ENCODE assay signal across 1 cellular context in genomic region chr12:53725824-53726223, GRCh38.
TF ChIP-seq lines count a peak whose summit lies in the region.

No MANE protein-coding gene starts in this region.

TF ChIP-seq in GM12878, 131 proteins besides CTCF, POLR2A, EP300 and RAD21:
- TF ChIP-seq CHD4 (IDR thresholded peaks at IDR 0.05) (no peak), HDAC2 (IDR thresholded peaks at IDR 0.05) (no peak), IRF4 (IDR thresholded peaks at IDR 0.05; ENCODE audit: low read depth, low read length) (no peak), ZSCAN29 (IDR thresholded peaks at IDR 0.05) (no peak), EED (IDR thresholded peaks at IDR 0.05; ENCODE audit: low read depth) (no peak), SMAD1 (IDR thresholded peaks at IDR 0.05; ENCODE audit: low read depth, partially characterized antibody) (no peak), POLR2AphosphoS2 (IDR thresholded peaks at IDR 0.05; ENCODE audit: low read depth, low read length) (no peak), MYB (IDR thresholded peaks at IDR 0.05; ENCODE audit: borderline replicate concordance, low read depth, low read length) (no peak), SPI1 (IDR thresholded peaks at IDR 0.05; ENCODE audit: borderline replicate concordance, insufficient read depth, low read depth, low read length) (no peak), POU2F2 (IDR thresholded peaks at IDR 0.05; ENCODE audit: borderline replicate concordance, low read depth, low read length) (no peak), MLLT1 (IDR thresholded peaks at IDR 0.05) (no peak), SMAD5 (IDR thresholded peaks at IDR 0.05; ENCODE audit: low read depth) (no peak), JUND (IDR thresholded peaks at IDR 0.05; ENCODE audit: low read depth, low read length) (no peak), ETV6 (conservative IDR thresholded peaks at IDR 0.05 in 1 of 2, IDR thresholded peaks at IDR 0.05 in 1 of 2; ENCODE audit: borderline replicate concordance in 1 of 2, low read depth in 1 of 2) (no peak), PRDM15 (CRISPR knock-in tag; IDR thresholded peaks at IDR 0.05) (no peak), SUZ12 (IDR thresholded peaks at IDR 0.05; ENCODE audit: unreplicated experiment) (no peak)
- TF ChIP-seq, protein P1, sequence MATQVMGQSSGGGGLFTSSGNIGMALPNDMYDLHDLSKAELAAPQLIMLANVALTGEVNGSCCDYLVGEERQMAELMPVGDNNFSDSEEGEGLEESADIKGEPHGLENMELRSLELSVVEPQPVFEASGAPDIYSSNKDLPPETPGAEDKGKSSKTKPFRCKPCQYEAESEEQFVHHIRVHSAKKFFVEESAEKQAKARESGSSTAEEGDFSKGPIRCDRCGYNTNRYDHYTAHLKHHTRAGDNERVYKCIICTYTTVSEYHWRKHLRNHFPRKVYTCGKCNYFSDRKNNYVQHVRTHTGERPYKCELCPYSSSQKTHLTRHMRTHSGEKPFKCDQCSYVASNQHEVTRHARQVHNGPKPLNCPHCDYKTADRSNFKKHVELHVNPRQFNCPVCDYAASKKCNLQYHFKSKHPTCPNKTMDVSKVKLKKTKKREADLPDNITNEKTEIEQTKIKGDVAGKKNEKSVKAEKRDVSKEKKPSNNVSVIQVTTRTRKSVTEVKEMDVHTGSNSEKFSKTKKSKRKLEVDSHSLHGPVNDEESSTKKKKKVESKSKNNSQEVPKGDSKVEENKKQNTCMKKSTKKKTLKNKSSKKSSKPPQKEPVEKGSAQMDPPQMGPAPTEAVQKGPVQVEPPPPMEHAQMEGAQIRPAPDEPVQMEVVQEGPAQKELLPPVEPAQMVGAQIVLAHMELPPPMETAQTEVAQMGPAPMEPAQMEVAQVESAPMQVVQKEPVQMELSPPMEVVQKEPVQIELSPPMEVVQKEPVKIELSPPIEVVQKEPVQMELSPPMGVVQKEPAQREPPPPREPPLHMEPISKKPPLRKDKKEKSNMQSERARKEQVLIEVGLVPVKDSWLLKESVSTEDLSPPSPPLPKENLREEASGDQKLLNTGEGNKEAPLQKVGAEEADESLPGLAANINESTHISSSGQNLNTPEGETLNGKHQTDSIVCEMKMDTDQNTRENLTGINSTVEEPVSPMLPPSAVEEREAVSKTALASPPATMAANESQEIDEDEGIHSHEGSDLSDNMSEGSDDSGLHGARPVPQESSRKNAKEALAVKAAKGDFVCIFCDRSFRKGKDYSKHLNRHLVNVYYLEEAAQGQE (IDR thresholded peaks at IDR 0.05; ENCODE audit: low read depth, low read length) = no peak
